ENCODE assay signal across 8 cellular contexts in genomic region chr1:96722161-96722908, GRCh38. TPM values are rescaled to one million over a fixed set of nuclear protein-coding genes. Genes with fewer than 3 reads are reported as not detected.
DNase-seq lines count a peak whose midpoint lies in the region; ATAC-seq and TF ChIP-seq lines count a peak whose summit lies in the region.

No MANE protein-coding gene starts in this region.

- peak overlapping the region; percentile 92 to 100 (median 98) for H3K4me3 Mint-ChIP-seq in CD8-positive, alpha-beta memory T cell

- peaks cover 16% of the 10 kb centered on the region for H3K4me1 ChIP-seq in CD8-positive, alpha-beta memory T cell (ENCODE audit: insufficient read depth, low read length)
- peaks cover 21 to 25% of the 10 kb centered on the region in 2 experiments for H3K4me1 ChIP-seq in neutrophil (ENCODE audit: control insufficient read depth in 1 of 2, insufficient read depth in 1 of 2, low read depth in 1 of 2, low read length in 1 of 2)
- peaks cover 21% of the 10 kb centered on the region for H3K4me1 ChIP-seq in vagina

- peaks cover 31 to 42% (median 40%) of the 10 kb centered on the region in 3 donors for H3K4me1 Mint-ChIP-seq in CD8-positive, alpha-beta memory T cell

- no peaks in the 10 kb centered on the region for H3K9me3 Mint-ChIP-seq in CD8-positive, alpha-beta memory T cell
- no peaks in the 10 kb centered on the region for H3K9me3 Mint-ChIP-seq in activated naive CD4-positive, alpha-beta T cell treated with anti-CD3 and anti-CD28 coated beads, Interleukin-2, amount 50 U/mL, for 72 hours

- CTCF ChIA-PET in CD8-positive, alpha-beta memory T cell (lab: Charles Lee) = no interaction called here

- peak overlapping the region; percentile 92 to 98 (median 96) for H3K27ac Mint-ChIP-seq in CD8-positive, alpha-beta memory T cell
- peak overlapping the region; percentile 94 to 96 for H3K27ac Mint-ChIP-seq in activated naive CD4-positive, alpha-beta T cell treated with anti-CD3 and anti-CD28 coated beads, Interleukin-2, amount 50 U/mL, for 72 hours

- no peak for TF ChIP-seq POLR2A in vagina (IDR thresholded peaks at IDR 0.05)

- peaks cover 4 to 29% (median 8%) of the 10 kb centered on the region in 3 donors for H3K36me3 Mint-ChIP-seq in CD8-positive, alpha-beta memory T cell
- peaks cover 29 to 33% of the 10 kb centered on the region in 2 donors for H3K36me3 Mint-ChIP-seq in activated naive CD4-positive, alpha-beta T cell treated with anti-CD3 and anti-CD28 coated beads, Interleukin-2, amount 50 U/mL, for 72 hours

- intact Hi-C loops in vagina (cut with DNase I) = no loop called here

- peak in 3 of 5 donors; percentile 31 to 75 (median 41) for DNase-seq in CD8-positive, alpha-beta memory T cell
- peak; percentile 56 for DNase-seq in GM19238 (ENCODE audit: insufficient read length, low spot score)
- DNase-seq in NCI-H748 (lab: John Stamatoyannopoulos, UW; ENCODE audit: unreplicated experiment) = peak; percentile 56
- DNase-seq in activated naive CD4-positive, alpha-beta T cell treated with anti-CD3 and anti-CD28 coated beads, Interleukin-2, amount 50 U/mL, for 72 hours (ENCODE audit: low spot score in 2 of 2) = peak; percentile 48 to 70
- peak; percentile 96 for DNase-seq in globus pallidus (ENCODE audit: low spot score)
- peak in 1 of 2 donors; percentile 87 for DNase-seq in vagina (ENCODE audit: extremely low spot score in 2 of 2)

- H3K4me3 ChIP-seq in CD8-positive, alpha-beta memory T cell (ENCODE audit: low read length) = peak overlapping the region; percentile 69
- H3K4me3 ChIP-seq in neutrophil (ENCODE audit: low read depth in 1 of 2, low read length in 1 of 2) (peak overlapping the region; percentile 83 to 91), vagina (peak overlapping the region; percentile 89 to 92)

- H3K36me3 ChIP-seq in CD8-positive, alpha-beta memory T cell (ENCODE audit: insufficient read depth, low read length) = no peaks in the 10 kb centered on the region
- no peaks in the 10 kb centered on the region for H3K36me3 ChIP-seq in neutrophil
- no peaks in the 10 kb centered on the region for H3K36me3 ChIP-seq in vagina

- TF ChIP-seq CTCF in neutrophil (IDR thresholded peaks at IDR 0.05) (no peak), vagina (IDR thresholded peaks at IDR 0.05) (no peak)

- no peaks in the 10 kb centered on the region for H3K27me3 ChIP-seq in CD8-positive, alpha-beta memory T cell (ENCODE audit: insufficient read depth, low read length, poor library complexity, severe bottlenecking)
- H3K27me3 ChIP-seq in neutrophil (no peaks in the 10 kb centered on the region), vagina (no peaks in the 10 kb centered on the region)

- POLR2A ChIA-PET in CD8-positive, alpha-beta memory T cell (lab: Charles Lee) = interaction anchor here (0.6 kb wide), 1 partner anchor 1569 kb away, joined by 3 read pairs; no protein-coding TSS in a partner anchor

- H3K27me3 Mint-ChIP-seq in CD8-positive, alpha-beta memory T cell = no peaks in the 10 kb centered on the region

- no peaks in the 10 kb centered on the region for H3K9me3 ChIP-seq in CD8-positive, alpha-beta memory T cell (ENCODE audit: low read length)
- H3K9me3 ChIP-seq in neutrophil = no peaks in the 10 kb centered on the region
- H3K9me3 ChIP-seq in vagina = no peaks in the 10 kb centered on the region

- ATAC-seq in HG03354 (IDR thresholded peaks at IDR 0.05; ENCODE audit: poor library complexity, severe bottlenecking, unreplicated experiment) = peak; percentile 56
- ATAC-seq in activated naive CD4-positive, alpha-beta T cell treated with anti-CD3 and anti-CD28 coated beads, Interleukin-2, amount 50 U/mL, for 72 hours = peak; percentile 64 to 75

- peak overlapping the region; percentile 92 for H3K27ac ChIP-seq in CD8-positive, alpha-beta memory T cell (ENCODE audit: low read depth, low read length)
- H3K27ac ChIP-seq in neutrophil (peak overlapping the region; percentile 87), vagina (peak overlapping the region; percentile 98)

RNA-seq across cellular contexts. Expression of gene PTBP2, which starts 0.8 kb away (rescaled TPM):
- total RNA-seq in CD8-positive, alpha-beta memory T cell = 10 to 100 TPM in 1 of 2 experiments, 1 to 10 TPM in 1; 9.4 to 12.0 TPM
- polyA plus RNA-seq in CD8-positive, alpha-beta memory T cell = 4.0 TPM
- total RNA-seq in activated naive CD4-positive, alpha-beta T cell treated with anti-CD3 and anti-CD28 coated beads, Interleukin-2, amount 50 U/mL, for 72 hours = 10 to 100 TPM; 17.5 to 20.4 TPM
- total RNA-seq in vagina = 56.7 TPM
